8 cellular contexts compared by ENCODE assay signal in genomic region chr7:14761506-14762296, GRCh38.
DNase-seq lines count a peak whose midpoint lies in the region; ATAC-seq, FAIRE-seq and TF ChIP-seq lines count a peak whose summit lies in the region.

No MANE protein-coding gene starts in this region.

- in situ Hi-C loops in gastrocnemius medialis (cut with MboI; ENCODE audit: low sequenced_read_pairs in 4 of 4): no loop called here

- H3K27ac ChIP-seq in gastrocnemius medialis: peak overlapping the region; percentile 78 to 86 (median 84)

- peaks cover 36 to 37% of the 10 kb centered on the region in 2 donors for H3K4me1 ChIP-seq in gastrocnemius medialis

- TF ChIP-seq CTCF in HFFc6 (IDR thresholded peaks at IDR 0.05) (no peak), gastrocnemius medialis (IDR thresholded peaks at IDR 0.05 in 4 of 5, conservative IDR thresholded peaks at IDR 0.05 in 1 of 5) (no peak), GM20000 (IDR thresholded peaks at IDR 0.05; ENCODE audit: extremely low read depth, missing control alignments) (no peak)

- H3K27ac Mint-ChIP-seq in HFFc6: peak overlapping the region; percentile 84

- H3K4me1 Mint-ChIP-seq in HFFc6 (ENCODE audit: low read depth): peaks cover 52% of the 10 kb centered on the region

- DNase-seq in HFFc6 (peak; percentile 82), SHP77 treated with DMSO at 0.1 percent for 48 hours (lab: John Stamatoyannopoulos, UW) (peak; percentile 99), Right ventricle myocardium superior (peak; percentile 83), gastrocnemius medialis (peak; percentile 86 to 93), HTR-8/SVneo (ENCODE audit: insufficient read length, low spot score) (no peak), GM20000 (ENCODE audit: low spot score) (no peak)

- peaks cover 9% of the 10 kb centered on the region for H3K9me3 Mint-ChIP-seq in HFFc6

- ATAC-seq in Right ventricle myocardium superior (ENCODE audit: poor library complexity): peak; percentile 98
- peak; percentile 99 to 100 for ATAC-seq in gastrocnemius medialis
- ATAC-seq in GM19455 (IDR thresholded peaks at IDR 0.05; ENCODE audit: unreplicated experiment): no peak
- ATAC-seq in GM19397 (IDR thresholded peaks at IDR 0.05; ENCODE audit: unreplicated experiment): no peak

- no peaks in the 10 kb centered on the region for H3K9me3 ChIP-seq in gastrocnemius medialis

- TF ChIP-seq POLR2A in gastrocnemius medialis (IDR thresholded peaks at IDR 0.05): no peak

- H3K4me3 ChIP-seq in gastrocnemius medialis: peak overlapping the region in 1 of 4 donors; percentile 1

- no peaks in the 10 kb centered on the region for H3K36me3 ChIP-seq in gastrocnemius medialis

- H3K27me3 ChIP-seq in gastrocnemius medialis: no peaks in the 10 kb centered on the region

- no peak for FAIRE-seq in HTR-8/SVneo (lab: Jason Lieb, UNC)

- no peaks in the 10 kb centered on the region for H3K27me3 Mint-ChIP-seq in HFFc6 (ENCODE audit: insufficient read depth)

- H3K36me3 Mint-ChIP-seq in HFFc6 (ENCODE audit: low read depth): peaks cover 4% of the 10 kb centered on the region; the same call in 1 of the 2 replicates

- H3K4me3 Mint-ChIP-seq in HFFc6: peak overlapping the region; percentile 16; the same call in 1 of the 2 replicates

- intact Hi-C loops in Right ventricle myocardium superior (cut with DNase I) (no loop called here), gastrocnemius medialis (cut with DNase I; ENCODE audit: low total_unique reads) (loop anchor here (1.0 kb wide), 1 partner anchor 75 kb away; no protein-coding TSS in a partner anchor)

Comparison
In these comparisons a context has a peak if more than half of its experiments do, and no peak if none do; other contexts are left out.
1. DNase-seq: peak in HFFc6 (single experiment), SHP77 treated with DMSO at 0.1 percent for 48 hours (single experiment), Right ventricle myocardium superior (single experiment) and gastrocnemius medialis (2 of 2); none in HTR-8/SVneo (single experiment) and GM20000 (single experiment).
2. ATAC-seq: peak in Right ventricle myocardium superior (single experiment) and gastrocnemius medialis (2 of 2); none in GM19455 (single experiment) and GM19397 (single experiment).